In the genomic region with DNA sequence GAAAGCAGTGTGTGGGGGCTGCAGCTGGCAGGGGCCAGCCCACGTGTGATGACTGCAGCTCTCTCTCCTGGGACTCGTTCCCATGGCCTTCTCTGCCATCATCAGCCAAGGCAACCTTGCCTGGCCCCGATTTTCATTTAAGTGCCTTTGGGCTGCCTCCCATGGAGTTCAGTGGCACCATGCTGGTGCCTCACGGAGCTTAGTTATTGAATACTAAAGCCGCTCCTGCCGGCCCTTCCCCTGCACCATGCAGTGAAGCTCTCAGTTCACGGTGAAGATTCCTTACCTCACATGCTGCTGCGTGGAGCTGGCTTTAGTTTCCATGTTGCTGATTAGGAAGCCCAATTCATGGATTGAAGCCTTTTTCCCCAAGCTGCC, we compare ENCODE assay signal across 16 cellular contexts.
"Had no signal": no experiment of that assay in that cellular context is flagged by ENCODE, and none has a peak within 500 bp of the region (broad histone marks: within the 10 kb centered on the region; RNA-seq: fewer than 3 reads in every experiment).

No MANE protein-coding gene starts in this region.

- H3K4me3 ChIP-seq: esophagus muscularis mucosa, smooth muscle cell, thyroid gland, uterus had no signal

- H3K9me3 ChIP-seq: esophagus muscularis mucosa, neutrophil, thyroid gland, uterus had no signal

- H3K27me3 ChIP-seq: esophagus muscularis mucosa, neutrophil, thyroid gland, uterus had no signal

- ATAC-seq: activated CD8-positive, alpha-beta memory T cell treated with anti-CD3 and anti-CD28 coated beads, Interleukin-2, amount 10 ng/mL, durations not matched to agents 7 days and 5 days; activated naive CD4-positive, alpha-beta T cell treated with anti-CD3 and anti-CD28 coated beads, Interleukin-2, amount 50 U/mL, for 72 hours; stimulated activated effector memory CD8-positive, alpha-beta T cell treated with anti-CD3 and anti-CD28 coated beads, Interleukin-12 subunit alpha, Interleukin-12 subunit beta, amount 100 ng/mL, for 72 hours had no signal

- H3K36me3 ChIP-seq: esophagus muscularis mucosa, neutrophil, thyroid gland, uterus had no signal

- H3K4me1 ChIP-seq: thyroid gland, uterus had no signal

- H3K27ac ChIP-seq: esophagus muscularis mucosa, neutrophil, thyroid gland, uterus had no signal

- DNase-seq: activated CD4-positive, alpha-beta T cell treated with anti-CD3 and anti-CD28 coated beads, Interleukin-2, amount 50 U/mL, for 4 hours; activated CD4-positive, CD25-positive, alpha-beta regulatory T cell treated with anti-CD3 and anti-CD28 coated beads, Interleukin-2, amount 50 U/mL, for 72 hours; activated effector memory CD4-positive, alpha-beta T cell treated with anti-CD3 and anti-CD28 coated beads, Interleukin-2, amount 50 U/mL, for 16 hours; activated T-cell treated with anti-CD3 and anti-CD28 coated beads, Interleukin-2, amount 50 U/mL, for 24 hours; kidney glomerular epithelial cell; midbrain; naive B cell; T-helper 2 cell; thyroid gland; uterus had no signal
